In the genomic region with DNA sequence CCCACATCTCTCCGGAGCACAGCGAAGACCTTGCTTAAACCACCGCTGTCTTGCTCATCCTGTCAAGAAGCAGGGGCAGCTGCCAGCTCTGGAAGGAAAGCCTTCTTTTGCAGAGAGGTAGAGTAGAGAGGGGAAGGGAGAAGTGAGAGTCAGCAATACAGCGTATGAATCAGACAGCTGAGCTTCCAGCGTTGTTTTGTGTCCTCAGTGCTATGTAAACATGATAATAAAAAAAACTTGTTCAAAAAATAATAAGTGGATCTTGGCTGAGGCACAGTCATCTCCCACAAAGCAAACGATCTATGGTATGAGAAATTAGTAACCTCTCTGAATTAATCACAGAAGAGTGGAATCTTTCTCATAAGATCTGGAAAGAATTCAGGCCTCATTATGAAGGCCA, we compare ENCODE assay signal across 8 cellular contexts. TPM values are rescaled to one million over a fixed set of nuclear protein-coding genes. Genes with fewer than 3 reads are reported as not detected.
DNase-seq lines count a peak whose midpoint lies in the region; ATAC-seq lines count a peak whose summit lies in the region.

No MANE protein-coding gene starts in this region.

- H3K4me3 ChIP-seq in naive thymus-derived CD4-positive, alpha-beta T cell (ENCODE audit: low read length) = no peak overlapping the region

- CTCF ChIA-PET in naive thymus-derived CD4-positive, alpha-beta T cell (lab: Charles Lee) = no interaction called here

- intact Hi-C loops in naive thymus-derived CD4-positive, alpha-beta T cell (cut with micrococcal nuclease) = no loop called here

- peaks cover 4 to 37% (median 32%) of the 10 kb centered on the region in 7 donors for H3K4me1 Mint-ChIP-seq in naive thymus-derived CD4-positive, alpha-beta T cell

- DNase-seq in DMS153 treated with DMSO at 0.1 percent for 48 hours (lab: John Stamatoyannopoulos, UW; ENCODE audit: unreplicated experiment) (peak; percentile 9), brain pericyte (ENCODE audit: low read depth, low spot score) (peak; percentile 66), NCI-H2171 (lab: John Stamatoyannopoulos, UW) (no peak), D341Med (ENCODE audit: low spot score) (no peak)
- DNase-seq in naive thymus-derived CD4-positive, alpha-beta T cell = peak in 1 of 9 donors; percentile 14

- no peaks in the 10 kb centered on the region for H3K27me3 ChIP-seq in naive thymus-derived CD4-positive, alpha-beta T cell (ENCODE audit: control insufficient read depth in 2 of 2, insufficient read depth in 2 of 2, low read length in 2 of 2)

- no peaks in the 10 kb centered on the region for H3K36me3 ChIP-seq in naive thymus-derived CD4-positive, alpha-beta T cell (ENCODE audit: control insufficient read depth in 2 of 3, insufficient read depth in 3 of 3, low read length in 3 of 3)

- ATAC-seq in HG03354 (IDR thresholded peaks at IDR 0.05; ENCODE audit: poor library complexity, severe bottlenecking, unreplicated experiment) = peak; percentile 54
- peak; percentile 73 for ATAC-seq in naive thymus-derived CD4-positive, alpha-beta T cell
- ATAC-seq in HG03460 (IDR thresholded peaks at IDR 0.05; ENCODE audit: unreplicated experiment) = no peak
- no peak for ATAC-seq in HG02973 (IDR thresholded peaks at IDR 0.05; ENCODE audit: unreplicated experiment)

- no peak overlapping the region for H3K27ac ChIP-seq in naive thymus-derived CD4-positive, alpha-beta T cell (ENCODE audit: low read depth, low read length)

- no peaks in the 10 kb centered on the region for H3K9me3 ChIP-seq in naive thymus-derived CD4-positive, alpha-beta T cell (ENCODE audit: control insufficient read depth in 2 of 3, low read length in 3 of 3)

- no peaks in the 10 kb centered on the region for H3K9me3 Mint-ChIP-seq in naive thymus-derived CD4-positive, alpha-beta T cell

- H3K4me1 ChIP-seq in naive thymus-derived CD4-positive, alpha-beta T cell (ENCODE audit: control insufficient read depth in 2 of 2, insufficient read depth in 2 of 2, low read length in 2 of 2) = peaks cover 0 to 14% of the 10 kb centered on the region in 2 donors

- peaks cover 0 to 2% (median 0%) of the 10 kb centered on the region in 5 donors for H3K36me3 Mint-ChIP-seq in naive thymus-derived CD4-positive, alpha-beta T cell

- peaks cover 0 to 11% (median 0%) of the 10 kb centered on the region in 5 donors for H3K27me3 Mint-ChIP-seq in naive thymus-derived CD4-positive, alpha-beta T cell

- POLR2A ChIA-PET in naive thymus-derived CD4-positive, alpha-beta T cell (lab: Charles Lee) = interaction anchor here (0.6 kb wide), 1 partner anchor 636 kb away, joined by 3 read pairs; no protein-coding TSS in a partner anchor

- H3K4me3 Mint-ChIP-seq in naive thymus-derived CD4-positive, alpha-beta T cell = peak overlapping the region in 8 of 10 donors; percentile 2 to 90 (median 80)

- H3K27ac Mint-ChIP-seq in naive thymus-derived CD4-positive, alpha-beta T cell = peak overlapping the region in 7 of 9 donors; percentile 49 to 93 (median 79)

RNA-seq across cellular contexts. Expression of a gene that starts 29.7 kb away (rescaled TPM):
- 10 to 100 TPM in 1 of 5 experiments, 1 to 10 TPM in 3, under 1 TPM in 1; 0.41 to 43.3 (median 2.4) TPM for total RNA-seq in naive thymus-derived CD4-positive, alpha-beta T cell
- polyA plus RNA-seq in naive thymus-derived CD4-positive, alpha-beta T cell = under 1 TPM; 0.27 to 0.32 TPM

Comparison
In these comparisons a context has a peak if more than half of its experiments do, and no peak if none do; other contexts are left out.
1. DNase-seq: peak in DMS153 treated with DMSO at 0.1 percent for 48 hours (single experiment) and brain pericyte (single experiment); none in NCI-H2171 (single experiment) and D341Med (single experiment).
2. ATAC-seq: peak in HG03354 (single experiment) and naive thymus-derived CD4-positive, alpha-beta T cell (single experiment); none in HG03460 (single experiment) and HG02973 (single experiment).